In the genomic region with DNA sequence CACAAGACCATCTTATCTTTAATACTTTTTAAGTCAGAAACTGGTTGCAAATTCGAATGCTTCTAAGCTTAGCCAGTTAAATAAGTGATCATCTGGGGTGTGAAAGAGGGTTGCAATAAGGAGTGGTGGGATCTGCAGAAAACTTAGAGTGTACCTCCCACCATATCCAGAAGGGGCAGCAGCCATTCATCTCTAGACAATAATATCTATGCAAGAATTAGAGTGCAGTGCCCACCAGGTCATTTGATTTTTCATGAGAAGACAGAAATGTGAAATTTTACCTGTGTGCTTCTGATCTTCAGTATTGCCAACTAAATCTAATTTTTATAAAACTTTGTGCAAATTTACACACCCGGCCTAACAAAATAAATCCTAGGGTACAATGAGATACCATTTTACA, we compare ENCODE assay signal across 13 cellular contexts.
DNase-seq lines count a peak whose midpoint lies in the region; ATAC-seq and TF ChIP-seq lines count a peak whose summit lies in the region.
"Had no signal": no experiment of that assay in that cellular context is flagged by ENCODE, and none has a peak within 500 bp of the region (broad histone marks: within the 10 kb centered on the region; RNA-seq: fewer than 3 reads in every experiment).

No MANE protein-coding gene starts in this region.

- H3K36me3 ChIP-seq in CD4-positive, CD25-positive, alpha-beta regulatory T cell (ENCODE audit: control insufficient read depth, insufficient read depth, low read length), result no peaks in the 10 kb centered on the region
- H3K36me3 ChIP-seq in PC-3 (ENCODE audit: low read depth, low read length), result no peaks in the 10 kb centered on the region
- H3K36me3 ChIP-seq: thoracic aorta had no signal

- H3K4me3 Mint-ChIP-seq in CD4-positive, CD25-positive, alpha-beta regulatory T cell, result no peak overlapping the region
- H3K4me3 Mint-ChIP-seq in glutamatergic neuron (ENCODE audit: unreplicated experiment), result no peak overlapping the region

- no peaks in the 10 kb centered on the region for H3K27me3 Mint-ChIP-seq in CD4-positive, CD25-positive, alpha-beta regulatory T cell
- no peaks in the 10 kb centered on the region for H3K27me3 Mint-ChIP-seq in glutamatergic neuron (ENCODE audit: unreplicated experiment)

- no peaks in the 10 kb centered on the region for H3K4me1 ChIP-seq in CD4-positive, CD25-positive, alpha-beta regulatory T cell (ENCODE audit: control insufficient read depth, insufficient read depth, low read length, poor library complexity, severe bottlenecking)
- H3K4me1 ChIP-seq in PC-3 (ENCODE audit: insufficient read depth, low read length), result no peaks in the 10 kb centered on the region

- H3K9me2 ChIP-seq in PC-3 (replicated peaks; ENCODE audit: low read length), result no peaks in the 10 kb centered on the region

- H2AFZ ChIP-seq in PC-3 (ENCODE audit: low read length), result no peak overlapping the region

- H3K4me1 Mint-ChIP-seq in CD4-positive, CD25-positive, alpha-beta regulatory T cell, result peaks cover 2 to 15% (median 5%) of the 10 kb centered on the region in 4 donors
- H3K4me1 Mint-ChIP-seq in glutamatergic neuron (ENCODE audit: low read depth, unreplicated experiment), result peaks cover 10% of the 10 kb centered on the region

- DNase-seq in CD4-positive, CD25-positive, alpha-beta regulatory T cell, result peak in 2 of 3 donors; percentile 13 to 33
- DNase-seq in PC-3 (peak; percentile 3), glutamatergic neuron (no peak), amygdala (lab: John Stamatoyannopoulos, UW) (no peak), NCI-H510A treated with DMSO at 0.1 percent for 48 hours (lab: John Stamatoyannopoulos, UW) (no peak)
- DNase-seq: activated T-cell treated with anti-CD3 and anti-CD28 coated beads, Interleukin-2, amount 50 U/mL, for 1 hour; NCI-H524 treated with DMSO at 0.1 percent for 48 hours; T-helper 9 cell had no signal

- no peaks in the 10 kb centered on the region for H3K36me3 Mint-ChIP-seq in CD4-positive, CD25-positive, alpha-beta regulatory T cell
- no peaks in the 10 kb centered on the region for H3K36me3 Mint-ChIP-seq in glutamatergic neuron (ENCODE audit: unreplicated experiment)

- H3K4me3 ChIP-seq in CD4-positive, CD25-positive, alpha-beta regulatory T cell (ENCODE audit: low read depth, low read length), result no peak overlapping the region
- no peak overlapping the region for H3K4me3 ChIP-seq in GM12875 (ENCODE audit: low read depth, low read length)
- H3K4me3 ChIP-seq in PC-3 (ENCODE audit: low read length), result no peak overlapping the region
- H3K4me3 ChIP-seq: thoracic aorta had no signal

- no peaks in the 10 kb centered on the region for H3K27me3 ChIP-seq in CD4-positive, CD25-positive, alpha-beta regulatory T cell (ENCODE audit: control insufficient read depth, insufficient read depth, low read length)
- H3K27me3 ChIP-seq in PC-3 (ENCODE audit: low read length), result peaks cover 20% of the 10 kb centered on the region

- CTCF ChIA-PET in PC-3 (lab: Charles Lee), result no interaction called here

- ATAC-seq in CD4-positive, CD25-positive, alpha-beta regulatory T cell (ENCODE audit: low read depth in 2 of 2), result no peak
- ATAC-seq in PC-3 (no peak), GM21515 (IDR thresholded peaks at IDR 0.05; ENCODE audit: unreplicated experiment) (no peak), GM21423 (IDR thresholded peaks at IDR 0.05; ENCODE audit: unreplicated experiment) (no peak)
- ATAC-seq: left lobe of liver had no signal

- no peaks in the 10 kb centered on the region for H3K9me3 ChIP-seq in CD4-positive, CD25-positive, alpha-beta regulatory T cell (ENCODE audit: control insufficient read depth in 2 of 2, low read length in 2 of 2)
- H3K9me3 ChIP-seq in PC-3 (ENCODE audit: low read length), result no peaks in the 10 kb centered on the region
- H3K9me3 ChIP-seq: thoracic aorta had no signal

- no peak overlapping the region for H3K27ac ChIP-seq in CD4-positive, CD25-positive, alpha-beta regulatory T cell (ENCODE audit: insufficient read depth, low read length, poor library complexity, severe bottlenecking)
- H3K27ac ChIP-seq in PC-3 (ENCODE audit: low read length), result no peak overlapping the region
- H3K27ac ChIP-seq: thoracic aorta had no signal

- H3K27ac Mint-ChIP-seq in CD4-positive, CD25-positive, alpha-beta regulatory T cell, result no peak overlapping the region
- H3K27ac Mint-ChIP-seq in glutamatergic neuron (ENCODE audit: unreplicated experiment), result no peak overlapping the region

- POLR2A ChIA-PET in PC-3 (lab: Charles Lee; ENCODE audit: unreplicated experiment), result no interaction called here

- no peaks in the 10 kb centered on the region for H3K79me2 ChIP-seq in PC-3 (ENCODE audit: low read length)

- H3K4me2 ChIP-seq in PC-3 (ENCODE audit: low read length), result no peak overlapping the region

- intact Hi-C loops in PC-3 (cut with micrococcal nuclease), result no loop called here

- TF ChIP-seq CTCF in GM12875 (IDR thresholded peaks at IDR 0.05; ENCODE audit: borderline replicate concordance, insufficient read depth, low read depth, low read length) (peak; percentile 33; the same call in 1 of the 2 replicates), PC-3 (conservative IDR thresholded peaks at IDR 0.05; ENCODE audit: low read depth, low read length) (peak; percentile 59), glutamatergic neuron (IDR thresholded peaks at IDR 0.05; ENCODE audit: partially characterized antibody, unreplicated experiment) (peak; percentile 49)

- no peaks in the 10 kb centered on the region for H3F3A ChIP-seq in PC-3 (ENCODE audit: low read length, unreplicated experiment)

- H4K20me1 ChIP-seq in PC-3 (ENCODE audit: low read length), result no peaks in the 10 kb centered on the region

- BruUV-seq in PC-3 (replicated peaks; lab: Mats Ljungman, UMichigan), result no TSS peak

- H3K9ac ChIP-seq in PC-3 (ENCODE audit: low read length), result no peak overlapping the region

- no peaks in the 10 kb centered on the region for H3K9me3 Mint-ChIP-seq in CD4-positive, CD25-positive, alpha-beta regulatory T cell
- H3K9me3 Mint-ChIP-seq in glutamatergic neuron (ENCODE audit: unreplicated experiment), result no peaks in the 10 kb centered on the region

Comparison
In these comparisons a context has a peak if more than half of its experiments do, and no peak if none do; other contexts are left out.
1. DNase-seq: peak in CD4-positive, CD25-positive, alpha-beta regulatory T cell (2 of 3) and PC-3 (single experiment); none in glutamatergic neuron (single experiment), amygdala (0 of 56) and NCI-H510A treated with DMSO at 0.1 percent for 48 hours (single experiment).
2. Peak in every context shown above with its lines, with median percentiles within 50 percentile points of each other: CTCF ChIP-seq.